Comparison of ENCODE assay signal across 28 cellular contexts in genomic region chr3:4323246-4324027, GRCh38. TPM values are rescaled to one million over a fixed set of nuclear protein-coding genes. Genes with fewer than 3 reads are reported as not detected.
DNase-seq lines count a peak whose midpoint lies in the region; ATAC-seq and TF ChIP-seq lines count a peak whose summit lies in the region.
"Had no signal": no experiment of that assay in that cellular context is flagged by ENCODE, and none has a peak within 500 bp of the region (broad histone marks: within the 10 kb centered on the region; RNA-seq: fewer than 3 reads in every experiment).

No MANE protein-coding gene starts in this region.

- no peak for TF ChIP-seq POLR2A in IMR-90 (IDR thresholded peaks at IDR 0.05; ENCODE audit: low read depth, low read length)
- no peak for TF ChIP-seq POLR2A in erythroblast (IDR thresholded peaks at IDR 0.05; ENCODE audit: low read length)

- no peak for DNase-seq in CD8-positive, alpha-beta memory T cell
- no peak for DNase-seq in IMR-90
- DNase-seq in erythroblast (lab: John Stamatoyannopoulos, UW): peak; percentile 50 to 66
- DNase-seq in nephron progenitor cell: no peak
- DNase-seq in GM10248 (ENCODE audit: extremely low spot score): no peak
- no peak for DNase-seq in NCI-H2029 (lab: John Stamatoyannopoulos, UW)
- no peak for DNase-seq in glutamatergic neuron
- DNase-seq: activated CD4-positive, alpha-beta T cell treated with anti-CD3 and anti-CD28 coated beads, Interleukin-2, amount 10 ng/mL, durations not matched to agents 7 days and 5 days; activated naive CD4-positive, alpha-beta T cell; activated naive CD8-positive, alpha-beta T cell treated with anti-CD3 and anti-CD28 coated beads, Interleukin-2, amount 50 U/mL, for 24 hours; activated T-cell treated with anti-CD3 and anti-CD28 coated beads, Interleukin-2, amount 50 U/mL, for 4 hours; dermis blood vessel endothelial cell; H9; islet precursor cell; left ventricle myocardium inferior; NCI-H1048; NCI-H774; Peyer's patch; retina; SHP77 treated with DMSO at 0.1 percent for 48 hours; stimulated activated naive CD8-positive, alpha-beta T cell treated with anti-CD3 and anti-CD28 coated beads, Interleukin-15, Interleukin-2, amounts not matched to agents 100 U/mL and 50 U/mL, for 24 hours; testis; WERI-Rb-1 had no signal

- H3K9me3 ChIP-seq in CD8-positive, alpha-beta memory T cell (ENCODE audit: low read length): no peaks in the 10 kb centered on the region
- no peaks in the 10 kb centered on the region for H3K9me3 ChIP-seq in IMR-90 (ENCODE audit: control insufficient read depth, insufficient read depth, low read length)
- H3K9me3 ChIP-seq: esophagus muscularis mucosa, Peyer's patch, testis had no signal

- WGBS in IMR-90 (ENCODE audit: extremely low coverage in 2 of 2, insufficient read length in 1 of 2), 2 experiments: no CpG with 5 or more reads among the region's 3 CpGs

- H3K4me1 ChIP-seq in CD8-positive, alpha-beta memory T cell (ENCODE audit: insufficient read depth, low read length): no peaks in the 10 kb centered on the region
- peaks cover 8% of the 10 kb centered on the region for H3K4me1 ChIP-seq in IMR-90 (ENCODE audit: control insufficient read depth, insufficient read depth, low read length)
- H3K4me1 ChIP-seq: parathyroid adenoma, testis had no signal

- peak overlapping the region; percentile 47; the same call in 1 of the 2 replicates for H3K4me2 ChIP-seq in IMR-90 (ENCODE audit: low read depth, low read length)
- H3K4me2 ChIP-seq: BLaER1, smooth muscle cell had no signal

- no peaks in the 10 kb centered on the region for H4K20me1 ChIP-seq in IMR-90 (ENCODE audit: insufficient read depth, low read length)
- H4K20me1 ChIP-seq: BLaER1 had no signal

- no peak overlapping the region for H3K56ac ChIP-seq in IMR-90 (ENCODE audit: extremely low read depth, insufficient read depth, low read length)

- H3K27ac Mint-ChIP-seq in CD8-positive, alpha-beta memory T cell: no peak overlapping the region
- H3K27ac Mint-ChIP-seq in nephron progenitor cell (peak overlapping the region; percentile 73), glutamatergic neuron (ENCODE audit: unreplicated experiment) (no peak overlapping the region)
- H3K27ac Mint-ChIP-seq: activated CD4-positive, alpha-beta T cell treated with anti-CD3 and anti-CD28 coated beads, Interleukin-2, amount 10 ng/mL, durations not matched to agents 7 days and 5 days; activated naive CD8-positive, alpha-beta T cell treated with anti-CD3 and anti-CD28 coated beads, Interleukin-2, amount 50 U/mL, for 24 hours; H9 had no signal

- H4K8ac ChIP-seq in IMR-90 (ENCODE audit: low read depth in 2 of 2, low read length in 2 of 2): 0 out of 4 replicates have a peak overlapping the region, but pooled peaks of 1 of the 2 experiments have one; percentile 44

- no peak overlapping the region for H2BK15ac ChIP-seq in IMR-90 (ENCODE audit: low read depth, low read length)

- H2AK5ac ChIP-seq in IMR-90 (ENCODE audit: low read depth, low read length): no peak overlapping the region

- BruUV-seq in IMR-90 (replicated peaks; lab: Mats Ljungman, UMichigan): no TSS peak

- H4K91ac ChIP-seq in IMR-90 (ENCODE audit: insufficient read depth, low read depth, low read length): no peak overlapping the region

- no peaks in the 10 kb centered on the region for H3K4me1 Mint-ChIP-seq in CD8-positive, alpha-beta memory T cell
- peaks cover 36% of the 10 kb centered on the region for H3K4me1 Mint-ChIP-seq in nephron progenitor cell
- H3K4me1 Mint-ChIP-seq in glutamatergic neuron (ENCODE audit: low read depth, unreplicated experiment): no peaks in the 10 kb centered on the region
- H3K4me1 Mint-ChIP-seq: activated CD4-positive, alpha-beta T cell treated with anti-CD3 and anti-CD28 coated beads, Interleukin-2, amount 10 ng/mL, durations not matched to agents 7 days and 5 days had no signal

- no peak overlapping the region for H3K14ac ChIP-seq in IMR-90 (replicated peaks; ENCODE audit: low read depth, low read length)

- ATAC-seq in IMR-90 (ENCODE audit: low read depth): peak; percentile 38
- ATAC-seq: activated naive CD8-positive, alpha-beta T cell treated with anti-CD3 and anti-CD28 coated beads, Interleukin-2, amount 50 U/mL, for 24 hours; activated T-cell treated with anti-CD3 and anti-CD28 coated beads, Interleukin-2, amount 50 U/mL, for 4 hours; GM12878; stimulated activated naive CD8-positive, alpha-beta T cell treated with anti-CD3 and anti-CD28 coated beads, Interleukin-15, Interleukin-2, amounts not matched to agents 100 U/mL and 50 U/mL, for 24 hours had no signal

- no peak overlapping the region for H2AFZ ChIP-seq in IMR-90 (replicated peaks; ENCODE audit: low read length, poor library complexity)
- H2AFZ ChIP-seq: parathyroid adenoma had no signal

- no peak overlapping the region for H3K4me3 ChIP-seq in CD8-positive, alpha-beta memory T cell (ENCODE audit: low read length)
- H3K4me3 ChIP-seq in IMR-90 (ENCODE audit: insufficient read depth, low read depth, low read length): no peak overlapping the region
- H3K4me3 ChIP-seq: BLaER1, esophagus muscularis mucosa, GM12878, left ventricle myocardium inferior, Peyer's patch, smooth muscle cell, testis had no signal

- in situ Hi-C loops in IMR-90 (cut with MboI; ENCODE audit: low sequenced_read_pairs): loop anchor here (25.0 kb wide), 1 partner anchor 739 kb away; no protein-coding TSS in a partner anchor

- H3K4me3 Mint-ChIP-seq in CD8-positive, alpha-beta memory T cell: no peak overlapping the region
- no peak overlapping the region for H3K4me3 Mint-ChIP-seq in nephron progenitor cell
- no peak overlapping the region for H3K4me3 Mint-ChIP-seq in glutamatergic neuron (ENCODE audit: unreplicated experiment)
- H3K4me3 Mint-ChIP-seq: activated CD4-positive, alpha-beta T cell treated with anti-CD3 and anti-CD28 coated beads, Interleukin-2, amount 10 ng/mL, durations not matched to agents 7 days and 5 days; activated naive CD8-positive, alpha-beta T cell treated with anti-CD3 and anti-CD28 coated beads, Interleukin-2, amount 50 U/mL, for 24 hours; activated T-cell treated with anti-CD3 and anti-CD28 coated beads, Interleukin-2, amount 50 U/mL, for 4 hours; H9 had no signal

- no peaks in the 10 kb centered on the region for H3K9me1 ChIP-seq in IMR-90 (ENCODE audit: insufficient read depth, low read length)

- H2BK20ac ChIP-seq in IMR-90 (ENCODE audit: low read depth, low read length): no peak overlapping the region

- TF ChIP-seq CTCF in IMR-90 (conservative IDR thresholded peaks at IDR 0.05; ENCODE audit: low read depth, low read length) (no peak), nephron progenitor cell (IDR thresholded peaks at IDR 0.05) (no peak), GM10248 (IDR thresholded peaks at IDR 0.05; ENCODE audit: control extremely low read depth, extremely low read depth, low read depth, missing control alignments) (no peak), glutamatergic neuron (IDR thresholded peaks at IDR 0.05; ENCODE audit: partially characterized antibody, unreplicated experiment) (no peak)

- POLR2A ChIA-PET in CD8-positive, alpha-beta memory T cell (lab: Charles Lee): no interaction called here
- POLR2A ChIA-PET in IMR-90 (lab: Charles Lee; ENCODE audit: unreplicated experiment): no interaction called here
- POLR2A ChIA-PET in GM10248 (lab: Yijun Ruan, JAX): no interaction called here

- no peak overlapping the region for H2BK120ac ChIP-seq in IMR-90 (ENCODE audit: low read depth, low read length)

- H3K9me3 Mint-ChIP-seq in CD8-positive, alpha-beta memory T cell: peaks cover 3 to 5% (median 5%) of the 10 kb centered on the region in 5 donors
- H3K9me3 Mint-ChIP-seq in nephron progenitor cell (peaks cover 44% of the 10 kb centered on the region), glutamatergic neuron (ENCODE audit: unreplicated experiment) (peaks cover 4% of the 10 kb centered on the region)

- H2BK5ac ChIP-seq in IMR-90 (ENCODE audit: low read depth, low read length, poor library complexity, severe bottlenecking): peak overlapping the region; percentile 72

- TF ChIP-seq RAD21 in IMR-90 (IDR thresholded peaks at IDR 0.05; ENCODE audit: low read length): no peak

- no peak overlapping the region for H3K4ac ChIP-seq in IMR-90 (ENCODE audit: low read depth, low read length)

- dilution Hi-C loops in IMR-90 (cut with HindIII; ENCODE audit: low sequenced_read_pairs, unreplicated experiment): no loop called here

- peak overlapping the region; percentile 98 for H3K18ac ChIP-seq in IMR-90 (ENCODE audit: low read depth, low read length)

- no peak overlapping the region for H3K23ac ChIP-seq in IMR-90 (ENCODE audit: low read depth, low read length)

- no peaks in the 10 kb centered on the region for H3K27me3 ChIP-seq in CD8-positive, alpha-beta memory T cell (ENCODE audit: insufficient read depth, low read length, poor library complexity, severe bottlenecking)
- no peaks in the 10 kb centered on the region for H3K27me3 ChIP-seq in IMR-90 (ENCODE audit: control insufficient read depth, insufficient read depth, low read length)
- H3K27me3 ChIP-seq: BLaER1, esophagus muscularis mucosa, Peyer's patch, testis had no signal

- CTCF ChIA-PET in CD8-positive, alpha-beta memory T cell (lab: Charles Lee): no interaction called here
- CTCF ChIA-PET in IMR-90 (lab: Yijun Ruan, JAX) (no interaction called here), GM10248 (lab: Yijun Ruan, JAX) (interaction anchor here (1.0 to 1.5 kb wide), 4 partner anchors 12 to 28 kb away, joined by 3 to 5 read pairs (median 4); no protein-coding TSS in a partner anchor)

- no peaks in the 10 kb centered on the region for H3K27me3 Mint-ChIP-seq in CD8-positive, alpha-beta memory T cell
- H3K27me3 Mint-ChIP-seq in nephron progenitor cell (ENCODE audit: low read depth, poor library complexity): no peaks in the 10 kb centered on the region
- no peaks in the 10 kb centered on the region for H3K27me3 Mint-ChIP-seq in glutamatergic neuron (ENCODE audit: unreplicated experiment)
- H3K27me3 Mint-ChIP-seq: activated CD4-positive, alpha-beta T cell treated with anti-CD3 and anti-CD28 coated beads, Interleukin-2, amount 10 ng/mL, durations not matched to agents 7 days and 5 days; activated naive CD8-positive, alpha-beta T cell treated with anti-CD3 and anti-CD28 coated beads, Interleukin-2, amount 50 U/mL, for 24 hours had no signal

- no peak overlapping the region for H3K9ac ChIP-seq in IMR-90 (ENCODE audit: low read depth, low read length)
- H3K9ac ChIP-seq: BLaER1, parathyroid adenoma had no signal

- H3K27ac ChIP-seq in CD8-positive, alpha-beta memory T cell (ENCODE audit: low read depth, low read length): peak overlapping the region; percentile 7
- peak overlapping the region; percentile 64; the same call in 1 of the 2 replicates for H3K27ac ChIP-seq in IMR-90 (ENCODE audit: insufficient read depth, low read length)
- H3K27ac ChIP-seq: BLaER1, esophagus muscularis mucosa, left ventricle myocardium inferior, parathyroid adenoma, Peyer's patch, testis, WERI-Rb-1 had no signal

- H2AK9ac ChIP-seq in IMR-90 (replicated peaks; ENCODE audit: low read depth, low read length, poor library complexity): no peak overlapping the region

- H4K5ac ChIP-seq in IMR-90 (ENCODE audit: low read depth, low read length): peak overlapping the region; percentile 92

- H3K36me3 ChIP-seq in CD8-positive, alpha-beta memory T cell (ENCODE audit: insufficient read depth, low read length): no peaks in the 10 kb centered on the region
- no peaks in the 10 kb centered on the region for H3K36me3 ChIP-seq in IMR-90 (ENCODE audit: control insufficient read depth, insufficient read depth, low read length)
- H3K36me3 ChIP-seq: esophagus muscularis mucosa, left ventricle myocardium inferior, Peyer's patch, WERI-Rb-1 had no signal

- peaks cover 2 to 5% (median 3%) of the 10 kb centered on the region in 3 donors for H3K36me3 Mint-ChIP-seq in CD8-positive, alpha-beta memory T cell
- peaks cover 35% of the 10 kb centered on the region for H3K36me3 Mint-ChIP-seq in nephron progenitor cell (ENCODE audit: low read depth)
- peaks cover 10% of the 10 kb centered on the region for H3K36me3 Mint-ChIP-seq in glutamatergic neuron (ENCODE audit: unreplicated experiment)

- intact Hi-C loops in IMR-90 (cut with micrococcal nuclease): no loop called here

- H3K79me1 ChIP-seq in IMR-90 (ENCODE audit: low read depth in 1 of 2, low read length in 2 of 2): no peaks in the 10 kb centered on the region

RNA-seq across cellular contexts. Expression of gene SETMAR, which starts 20.3 kb away (rescaled TPM):
- total RNA-seq in CD8-positive, alpha-beta memory T cell: 10 to 100 TPM; 18.4 to 18.6 TPM
- 12.0 TPM for polyA plus RNA-seq in CD8-positive, alpha-beta memory T cell
- 17.8 and 18.1 TPM in 2 replicates for total RNA-seq in IMR-90 (2012; rRNA removed)
- 11.9 and 12.7 TPM in 2 replicates for polyA plus RNA-seq in IMR-90 (2012; rRNA removed)
- 3.6 and 6.2 TPM in 2 replicates for polyA plus RNA-seq in IMR-90 (2012; cell fraction: cytosol; rRNA removed)
- 5.2 and 30.7 TPM in 2 replicates for polyA plus RNA-seq in IMR-90 (2012; cell fraction: nucleus; rRNA removed; ENCODE audit: low replicate concordance)
- 31.6 TPM for total RNA-seq in glutamatergic neuron (ENCODE audit: unreplicated experiment)

Comparison
In these comparisons a context has a peak if more than half of its experiments do, and no peak if none do; other contexts are left out.
1. DNase-seq: peak in erythroblast (2 of 2); none in CD8-positive, alpha-beta memory T cell (0 of 5), IMR-90 (single experiment), nephron progenitor cell (single experiment), GM10248 (single experiment), NCI-H2029 (single experiment) and glutamatergic neuron (single experiment).